Comparison of ENCODE assay signal across 18 cellular contexts in genomic region chr7:128071376-128071775, GRCh38.
"Had no signal": no experiment of that assay in that cellular context is flagged by ENCODE, and none has a peak within 500 bp of the region (broad histone marks: within the 10 kb centered on the region; RNA-seq: fewer than 3 reads in every experiment).

No MANE protein-coding gene starts in this region.

- H3K9me3 Mint-ChIP-seq: endodermal cell, natural killer cell, neural progenitor cell had no signal

- H3K4me1 ChIP-seq: pancreas had no signal

- ATAC-seq: heart left ventricle, pancreas, right cardiac atrium had no signal

- H3K27ac ChIP-seq: coronary artery, heart left ventricle, neural progenitor cell, pancreas had no signal

- H3K27ac Mint-ChIP-seq: endodermal cell, natural killer cell, neural progenitor cell had no signal

- H3K4me1 Mint-ChIP-seq: endodermal cell had no signal

- H3K27me3 ChIP-seq: heart left ventricle, neural progenitor cell, pancreas had no signal

- H3K9me3 ChIP-seq: heart left ventricle, pancreas had no signal

- H3K36me3 ChIP-seq: neural progenitor cell had no signal

- H3K36me3 Mint-ChIP-seq: natural killer cell had no signal

- H3K27me3 Mint-ChIP-seq: progenitor cell of endocrine pancreas had no signal

- H3K4me3 ChIP-seq: coronary artery, heart left ventricle, neural progenitor cell, pancreas had no signal

- H3K4me3 Mint-ChIP-seq: endodermal cell, natural killer cell, neural progenitor cell had no signal

- DNase-seq: effector CD4-positive, alpha-beta T cell; endodermal cell; foreskin melanocyte; heart left ventricle; hippocampal formation; kidney glomerular epithelial cell; mammary epithelial cell; natural killer cell; occipital lobe; right cardiac atrium; small intestine; stimulated activated CD4-positive, alpha-beta T cell treated with anti-CD3 and anti-CD28 coated beads, Interleukin-12 subunit alpha, Interleukin-12 subunit beta, amount 100 ng/mL, for 4 hours; stimulated activated naive CD4-positive, alpha-beta T cell treated with Interleukin-2 at 50 U/mL for 16 hours; trophoblast cell had no signal
